ENCODE assay signal across 22 cellular contexts in the genomic region with DNA sequence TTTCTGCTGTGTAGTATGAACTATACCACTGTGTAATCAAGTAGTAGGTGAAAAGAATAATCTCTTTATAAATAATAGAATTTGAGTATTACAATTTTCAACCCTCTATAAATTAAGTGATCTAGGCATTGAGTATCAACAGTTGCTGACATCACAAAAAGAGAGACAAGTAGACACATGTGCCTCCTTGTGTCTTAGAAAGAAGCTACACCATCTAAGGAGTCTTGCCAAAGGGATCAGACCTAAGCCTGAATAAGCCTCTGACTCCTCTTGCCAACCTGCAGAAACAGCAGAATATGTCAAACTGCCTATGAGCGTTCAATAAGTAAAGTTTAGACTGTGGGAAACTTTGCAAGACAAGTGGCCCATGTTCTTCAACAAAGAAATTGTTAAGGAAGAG. TPM values are rescaled to one million over a fixed set of nuclear protein-coding genes. Genes with fewer than 3 reads are reported as not detected.
A peak's percentile ranks its signal among the peaks of the same experiment; 100 is the strongest.
DNase-seq lines count a peak whose midpoint lies in the region; ATAC-seq, FAIRE-seq and TF ChIP-seq lines count a peak whose summit lies in the region.
"Had no signal": no experiment of that assay in that cellular context is flagged by ENCODE, and none has a peak within 500 bp of the region (broad histone marks: within the 10 kb centered on the region; RNA-seq: fewer than 3 reads in every experiment).

No MANE protein-coding gene starts in this region.

- H3K27ac ChIP-seq in A549 (no peak overlapping the region), IMR-90 (ENCODE audit: insufficient read depth, low read length) (no peak overlapping the region), RWPE2 (ENCODE audit: poor library complexity, severe bottlenecking) (no peak overlapping the region)

- H2BK120ac ChIP-seq in IMR-90 (ENCODE audit: low read depth, low read length): no peak overlapping the region

- H4K20me1 ChIP-seq in IMR-90 (ENCODE audit: insufficient read depth, low read length): no peaks in the 10 kb centered on the region

- H3K27me3 ChIP-seq in IMR-90 (ENCODE audit: control insufficient read depth, insufficient read depth, low read length) (peaks cover 8% of the 10 kb centered on the region), RWPE2 (ENCODE audit: insufficient read depth, poor library complexity, severe bottlenecking) (no peaks in the 10 kb centered on the region), bronchial epithelial cell (ENCODE audit: control insufficient read depth, insufficient read depth, low read length) (no peaks in the 10 kb centered on the region)

- no peak overlapping the region for H3K9ac ChIP-seq in IMR-90 (ENCODE audit: low read depth, low read length)

- H3K56ac ChIP-seq in IMR-90 (ENCODE audit: extremely low read depth, insufficient read depth, low read length): no peak overlapping the region

- H2AFZ ChIP-seq in IMR-90 (replicated peaks; ENCODE audit: low read length, poor library complexity): no peak overlapping the region

- H4K5ac ChIP-seq in IMR-90 (ENCODE audit: low read depth, low read length): no peak overlapping the region

- no peak overlapping the region for H4K91ac ChIP-seq in IMR-90 (ENCODE audit: insufficient read depth, low read depth, low read length)

- no peak for TF ChIP-seq CTCF in A549 (IDR thresholded peaks at IDR 0.05)
- no peak for TF ChIP-seq CTCF in IMR-90 (conservative IDR thresholded peaks at IDR 0.05; ENCODE audit: low read depth, low read length)
- no peak for TF ChIP-seq CTCF in RWPE2 (IDR thresholded peaks at IDR 0.05; ENCODE audit: poor library complexity, severe bottlenecking)
- TF ChIP-seq CTCF in bronchial epithelial cell (IDR thresholded peaks at IDR 0.05; ENCODE audit: insufficient read depth, low read length, severe bottlenecking): peak; percentile 15

- H2BK5ac ChIP-seq in IMR-90 (ENCODE audit: low read depth, low read length, poor library complexity, severe bottlenecking): no peak overlapping the region

- no peak overlapping the region for H2AK5ac ChIP-seq in IMR-90 (ENCODE audit: low read depth, low read length)

- H3K4me3 Mint-ChIP-seq in activated T-cell treated with anti-CD3 and anti-CD28 coated beads, Interleukin-2, amount 50 U/mL, for 4 hours: no peak overlapping the region
- H3K4me3 Mint-ChIP-seq: CD8-positive, alpha-beta memory T cell; T-helper 17 cell had no signal

- POLR2A ChIA-PET in A549 (lab: Yijun Ruan, JAX): no interaction called here
- POLR2A ChIA-PET in IMR-90 (lab: Charles Lee; ENCODE audit: unreplicated experiment): no interaction called here

- no peak for TF ChIP-seq RAD21 in A549 (conservative IDR thresholded peaks at IDR 0.05 in 1 of 2, IDR thresholded peaks at IDR 0.05 in 1 of 2)
- no peak for TF ChIP-seq RAD21 in IMR-90 (IDR thresholded peaks at IDR 0.05; ENCODE audit: low read length)

- H3K4me1 ChIP-seq in A549 (peaks cover 5% of the 10 kb centered on the region; the same call in 2 of the 3 replicates), IMR-90 (ENCODE audit: control insufficient read depth, insufficient read depth, low read length) (peaks cover 2% of the 10 kb centered on the region), RWPE2 (ENCODE audit: insufficient read depth, poor library complexity, severe bottlenecking) (peaks cover 14% of the 10 kb centered on the region)

- peaks cover 5% of the 10 kb centered on the region for H3K27me3 Mint-ChIP-seq in activated T-cell treated with anti-CD3 and anti-CD28 coated beads, Interleukin-2, amount 50 U/mL, for 4 hours (ENCODE audit: low read depth)

- no peak overlapping the region for H3K23ac ChIP-seq in IMR-90 (ENCODE audit: low read depth, low read length)

- no peaks in the 10 kb centered on the region for H3K36me3 ChIP-seq in IMR-90 (ENCODE audit: control insufficient read depth, insufficient read depth, low read length)
- H3K36me3 ChIP-seq in RWPE2 (ENCODE audit: low read depth): no peaks in the 10 kb centered on the region
- no peaks in the 10 kb centered on the region for H3K36me3 ChIP-seq in bronchial epithelial cell (ENCODE audit: control insufficient read depth, insufficient read depth, low read length)

- 0 out of 2 replicates have a peak, but pooled peaks cover 2% of the 10 kb centered on the region for H3K9me1 ChIP-seq in IMR-90 (ENCODE audit: insufficient read depth, low read length)

- H3K4ac ChIP-seq in IMR-90 (ENCODE audit: low read depth, low read length): no peak overlapping the region

- no peak overlapping the region for H4K8ac ChIP-seq in IMR-90 (ENCODE audit: low read depth in 2 of 2, low read length in 2 of 2)

- in situ Hi-C loops in IMR-90 (cut with MboI; ENCODE audit: low sequenced_read_pairs): no loop called here

- BruUV-seq in IMR-90 (replicated peaks; lab: Mats Ljungman, UMichigan): no TSS peak

- H3K36me3 Mint-ChIP-seq in activated T-cell treated with anti-CD3 and anti-CD28 coated beads, Interleukin-2, amount 50 U/mL, for 4 hours (ENCODE audit: insufficient read depth): no peaks in the 10 kb centered on the region
- H3K36me3 Mint-ChIP-seq: CD8-positive, alpha-beta memory T cell had no signal

- ATAC-seq in A549 (peak in 1 of 2 experiments; percentile 45; a peak in 2 of 6 replicates), IMR-90 (ENCODE audit: low read depth) (no peak), RWPE2 (ENCODE audit: low read depth) (peak; percentile 46; the same call in 1 of the 3 replicates), GM18909 (IDR thresholded peaks at IDR 0.05; ENCODE audit: poor library complexity, unreplicated experiment) (no peak)
- ATAC-seq in activated T-cell treated with anti-CD3 and anti-CD28 coated beads, Interleukin-2, amount 50 U/mL, for 4 hours: no peak
- ATAC-seq: HCT116, T-helper 17 cell had no signal

- dilution Hi-C loops in IMR-90 (cut with HindIII; ENCODE audit: low sequenced_read_pairs, unreplicated experiment): no loop called here

- TF ChIP-seq EP300 in A549 (IDR thresholded peaks at IDR 0.05): no peak

- DNase-seq in A549 (ENCODE audit: low read depth in 1 of 2, low spot score in 1 of 2) (peak in 1 of 2 experiments; percentile 11), IMR-90 (no peak), RWPE2 (ENCODE audit: low spot score) (no peak), bronchial epithelial cell (ENCODE audit: low read depth) (peak; percentile 76), NCI-H526 (lab: John Stamatoyannopoulos, UW) (no peak), GF-D8 (lab: John Stamatoyannopoulos, UW) (no peak)
- no peak for DNase-seq in activated T-cell treated with anti-CD3 and anti-CD28 coated beads, Interleukin-2, amount 50 U/mL, for 4 hours
- DNase-seq: ACHN; C1 segment of cervical spinal cord; CD8-positive, alpha-beta memory T cell; DMS79; GOT3; KBM-7; NCI-H1092; NCI-H1436 treated with DMSO at 0.1 percent for 48 hours; NCI-H2029 treated with DMSO at 0.1 percent for 48 hours; NCI-H2171; NCI-H446; T-helper 17 cell had no signal

- CTCF ChIA-PET in A549 (lab: Yijun Ruan, JAX): interaction anchor here (1.2 kb wide), 1 partner anchor 132 kb away, joined by 3 read pairs; no protein-coding TSS in a partner anchor
- CTCF ChIA-PET in IMR-90 (lab: Yijun Ruan, JAX): no interaction called here

- no peak overlapping the region for H2AK9ac ChIP-seq in IMR-90 (replicated peaks; ENCODE audit: low read depth, low read length, poor library complexity)

- intact Hi-C loops in IMR-90 (cut with micrococcal nuclease): loop anchor here (10.0 kb wide), 1 partner anchor 328 kb away; a partner anchor contains a TSS

- no peak overlapping the region for H3K4me2 ChIP-seq in A549
- H3K4me2 ChIP-seq in IMR-90 (ENCODE audit: low read depth, low read length): no peak overlapping the region

- H3K9me3 ChIP-seq in A549 (no peaks in the 10 kb centered on the region), IMR-90 (ENCODE audit: control insufficient read depth, insufficient read depth, low read length) (0 out of 2 replicates have a peak, but pooled peaks cover 2% of the 10 kb centered on the region), RWPE2 (ENCODE audit: severe bottlenecking) (no peaks in the 10 kb centered on the region)

- H3K14ac ChIP-seq in IMR-90 (replicated peaks; ENCODE audit: low read depth, low read length): no peak overlapping the region

- H3K4me3 ChIP-seq in A549 (no peak overlapping the region), IMR-90 (ENCODE audit: insufficient read depth, low read depth, low read length) (no peak overlapping the region), RWPE2 (ENCODE audit: severe bottlenecking) (no peak overlapping the region), bronchial epithelial cell (ENCODE audit: low read depth, low read length) (no peak overlapping the region)

- no peaks in the 10 kb centered on the region for H3K9me3 Mint-ChIP-seq in activated T-cell treated with anti-CD3 and anti-CD28 coated beads, Interleukin-2, amount 50 U/mL, for 4 hours

- no peak overlapping the region for H2BK15ac ChIP-seq in IMR-90 (ENCODE audit: low read depth, low read length)

- H3K4me1 Mint-ChIP-seq in activated T-cell treated with anti-CD3 and anti-CD28 coated beads, Interleukin-2, amount 50 U/mL, for 4 hours (ENCODE audit: low read depth): peaks cover 3% of the 10 kb centered on the region

- no peak for FAIRE-seq in A549 (lab: Jason Lieb, UNC)
- no peak for FAIRE-seq in bronchial epithelial cell (lab: Jason Lieb, UNC)
- FAIRE-seq: GM19239 had no signal

- no peak overlapping the region for H3K18ac ChIP-seq in IMR-90 (ENCODE audit: low read depth, low read length)

- no peak overlapping the region for H2BK20ac ChIP-seq in IMR-90 (ENCODE audit: low read depth, low read length)

- no peaks in the 10 kb centered on the region for H3K79me1 ChIP-seq in IMR-90 (ENCODE audit: low read depth in 1 of 2, low read length in 2 of 2)

- TF ChIP-seq POLR2A in A549 (IDR thresholded peaks at IDR 0.05; ENCODE audit: low read length): no peak
- no peak for TF ChIP-seq POLR2A in IMR-90 (IDR thresholded peaks at IDR 0.05; ENCODE audit: low read depth, low read length)

- 59% methylated on average over 1 of the region's 1 CpG for whole genome bisulfite sequencing in A549 (ENCODE audit: missing lambda C conversion rate)
- WGBS in IMR-90 (ENCODE audit: extremely low coverage in 2 of 2, insufficient read length in 1 of 2), 2 experiments: no CpG with 5 or more reads among the region's 1 CpG

TF ChIP-seq in A549, 52 proteins besides CTCF, POLR2A, EP300 and RAD21 (continues in another document):
- TF ChIP-seq MAFK (IDR thresholded peaks at IDR 0.05; ENCODE audit: partially characterized antibody): peak; percentile 63

TF ChIP-seq in IMR-90, 13 proteins besides CTCF, POLR2A, EP300 and RAD21 (continues in another document):
- TF ChIP-seq RFX5 (IDR thresholded peaks at IDR 0.05; ENCODE audit: low read depth, low read length): no peak

RNA-seq across cellular contexts. Expression of a gene that starts 5.8 kb away (rescaled TPM):
- 19.3 and 23.1 TPM in 2 replicates for polyA plus RNA-seq in A549 (2011; rRNA removed)
- polyA plus RNA-seq in A549 (2012; cell fraction: cytosol; rRNA removed): 4.1 and 5.1 TPM in 2 replicates
- 3.7 and 5.8 TPM in 2 replicates for polyA plus RNA-seq in A549 (2012; cell fraction: nucleus; rRNA removed)
- 11.5 to 11.9 TPM (median 11.6 TPM) in 3 replicates for polyA plus RNA-seq in A549 (2017; fragmentation: RNase III; extraction: RNeasy Plus Mini Kit Qiagen cat#74134 plus additional on column Dnase treatment)
- 12.2 and 13.2 TPM in 2 replicates for polyA minus RNA-seq in A549 (2011; rRNA and poly(A)+ RNA removed)
- 13.8 and 22.5 TPM in 2 replicates for total RNA-seq in IMR-90 (2012; rRNA removed)
- 9.9 and 11.2 TPM in 2 replicates for polyA plus RNA-seq in IMR-90 (2012; rRNA removed)
- polyA plus RNA-seq in IMR-90 (2012; cell fraction: cytosol; rRNA removed): 2.9 TPM in 2 replicates
- polyA plus RNA-seq in IMR-90 (2012; cell fraction: nucleus; rRNA removed; ENCODE audit: low replicate concordance): 8.4 and 35.3 TPM in 2 replicates
- 6.6 and 8.7 TPM in 2 replicates for total RNA-seq in bronchial epithelial cell
- total RNA-seq in activated T-cell treated with anti-CD3 and anti-CD28 coated beads, Interleukin-2, amount 50 U/mL, for 4 hours: 10 to 100 TPM in 2 of 3 donors, 1 to 10 TPM in 1; 9.1 to 12.3 (median 10.8) TPM
